17 cellular contexts compared by ENCODE assay signal in the genomic region with DNA sequence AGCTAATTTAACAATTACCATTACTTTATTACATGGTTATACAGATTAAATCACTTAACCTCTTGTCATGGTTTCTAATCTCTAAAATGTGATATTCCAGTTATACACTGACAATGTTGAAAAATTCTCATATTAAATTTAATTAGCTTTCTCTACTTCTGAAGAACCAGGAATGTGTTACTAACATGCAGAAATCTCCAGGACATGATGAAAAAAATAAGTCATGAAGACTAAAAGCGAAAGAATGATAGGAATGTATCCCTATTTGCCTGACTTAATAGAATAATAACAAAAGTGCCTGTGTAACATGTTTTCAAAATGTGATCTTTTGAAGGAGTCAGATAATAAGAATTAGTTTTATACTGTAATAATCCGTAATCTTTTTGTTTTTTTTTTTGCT.
DNase-seq lines count a peak whose midpoint lies in the region; ATAC-seq, FAIRE-seq and TF ChIP-seq lines count a peak whose summit lies in the region.
"Had no signal": no experiment of that assay in that cellular context is flagged by ENCODE, and none has a peak within 500 bp of the region (broad histone marks: within the 10 kb centered on the region; RNA-seq: fewer than 3 reads in every experiment).

No MANE protein-coding gene starts in this region.

- no peaks in the 10 kb centered on the region for H3K9me3 ChIP-seq in astrocyte (ENCODE audit: insufficient read depth, low read depth, low read length)
- H3K9me3 ChIP-seq in sigmoid colon, result no peaks in the 10 kb centered on the region
- H3K9me3 ChIP-seq: A549, ovary, testis had no signal

- no peak for ATAC-seq in HG03039 (IDR thresholded peaks at IDR 0.05; ENCODE audit: unreplicated experiment)
- ATAC-seq: A549; activated naive CD4-positive, alpha-beta T cell treated with anti-CD3 and anti-CD28 coated beads, Interleukin-2, amount 50 U/mL, for 72 hours had no signal

- H3K79me2 ChIP-seq in ACC112 (ENCODE audit: control insufficient read depth, insufficient read depth, low read length, unreplicated experiment) (no peaks in the 10 kb centered on the region), astrocyte (ENCODE audit: insufficient read depth, low read length) (no peaks in the 10 kb centered on the region)

- H3K9me3 Mint-ChIP-seq in astrocyte (ENCODE audit: unreplicated experiment), result no peaks in the 10 kb centered on the region

- H3K36me3 ChIP-seq in ACC112 (ENCODE audit: insufficient read depth, low read length) (no peaks in the 10 kb centered on the region), astrocyte (ENCODE audit: insufficient read depth, low read length) (no peaks in the 10 kb centered on the region), sigmoid colon (no peaks in the 10 kb centered on the region)
- H3K36me3 ChIP-seq: esophagus squamous epithelium, ovary had no signal

- peaks cover 19% of the 10 kb centered on the region for H3K4me1 Mint-ChIP-seq in astrocyte (ENCODE audit: low read depth, unreplicated experiment)

- no peaks in the 10 kb centered on the region for H3K36me3 Mint-ChIP-seq in astrocyte (ENCODE audit: low read depth, unreplicated experiment)
- H3K36me3 Mint-ChIP-seq: activated naive CD4-positive, alpha-beta T cell treated with anti-CD3 and anti-CD28 coated beads, Interleukin-2, amount 50 U/mL, for 72 hours had no signal

- no peaks in the 10 kb centered on the region for H3K27me3 Mint-ChIP-seq in astrocyte (ENCODE audit: low read depth, unreplicated experiment)

- no peaks in the 10 kb centered on the region for H4K20me1 ChIP-seq in astrocyte (ENCODE audit: insufficient read depth, low read length)

- H3K4me2 ChIP-seq in astrocyte (ENCODE audit: low read length), result peak overlapping the region; percentile 21
- H3K4me2 ChIP-seq: A549 had no signal

- peak overlapping the region; percentile 87 for H3K27ac Mint-ChIP-seq in astrocyte (ENCODE audit: unreplicated experiment)
- H3K27ac Mint-ChIP-seq: activated naive CD4-positive, alpha-beta T cell treated with anti-CD3 and anti-CD28 coated beads, Interleukin-2, amount 50 U/mL, for 72 hours had no signal

- peak; percentile 11 for DNase-seq in HS-5 (ENCODE audit: low read depth)
- peak; percentile 79 for DNase-seq in astrocyte (ENCODE audit: low read depth)
- DNase-seq in hepatic stellate cell (ENCODE audit: low spot score), result peak; percentile 4
- no peak for DNase-seq in sigmoid colon
- no peak for DNase-seq in CD1c-positive myeloid dendritic cell (ENCODE audit: extremely low spot score)
- DNase-seq in NCI-H748 (lab: John Stamatoyannopoulos, UW; ENCODE audit: unreplicated experiment), result no peak
- DNase-seq: activated CD8-positive, alpha-beta memory T cell treated with anti-CD3 and anti-CD28 coated beads, Interleukin-2, amount 50 U/mL, for 4 hours; esophagus squamous epithelium; MV-4-11; NCI-H2107; ovary; testis had no signal

- peak overlapping the region; percentile 10; the same call in 1 of the 2 replicates for H3K27ac ChIP-seq in ACC112 (ENCODE audit: low read depth, low read length)
- H3K27ac ChIP-seq in astrocyte (ENCODE audit: low read depth, low read length), result peak overlapping the region; percentile 24
- H3K27ac ChIP-seq in sigmoid colon, result no peak overlapping the region
- H3K27ac ChIP-seq: A549, esophagus squamous epithelium, ovary, testis had no signal

- no peak for TF ChIP-seq POLR2A in sigmoid colon (IDR thresholded peaks at IDR 0.05)

- peak overlapping the region; percentile 65 for H2AFZ ChIP-seq in ACC112 (ENCODE audit: low read length, unreplicated experiment)
- no peak overlapping the region for H2AFZ ChIP-seq in astrocyte (ENCODE audit: low read depth, low read length)

- no peak for TF ChIP-seq CTCF in astrocyte (IDR thresholded peaks at IDR 0.05; ENCODE audit: insufficient read depth, low read depth, low read length)
- no peak for TF ChIP-seq CTCF in sigmoid colon (IDR thresholded peaks at IDR 0.05)

- intact Hi-C loops in sigmoid colon (cut with DNase I), result no loop called here

- no peak overlapping the region for H3K9ac ChIP-seq in astrocyte (ENCODE audit: low read length)

- H3K4me3 ChIP-seq in ACC112 (ENCODE audit: low read depth, low read length) (peak overlapping the region; percentile 38; the same call in 1 of the 2 replicates), astrocyte (ENCODE audit: insufficient read depth, low read depth, low read length) (no peak overlapping the region), sigmoid colon (no peak overlapping the region)
- H3K4me3 ChIP-seq: A549, esophagus squamous epithelium, ovary, testis had no signal

- no peak for TF ChIP-seq EP300 in sigmoid colon (IDR thresholded peaks at IDR 0.05)

- 79 to 87% methylated on average over 2 of the region's 2 CpGs for WGBS in sigmoid colon, 2 donors

- H3K4me1 ChIP-seq in ACC112 (ENCODE audit: control insufficient read depth, insufficient read depth, low read length, unreplicated experiment) (peaks cover 8% of the 10 kb centered on the region), astrocyte (ENCODE audit: insufficient read depth, low read length) (peaks cover 13% of the 10 kb centered on the region), sigmoid colon (no peaks in the 10 kb centered on the region)
- H3K4me1 ChIP-seq: A549, esophagus squamous epithelium, testis had no signal

- FAIRE-seq in astrocyte (lab: Jason Lieb, UNC), result peak; percentile 75
- FAIRE-seq: A549, colon had no signal

- H3K4me3 Mint-ChIP-seq in astrocyte (ENCODE audit: unreplicated experiment), result no peak overlapping the region

- H3K27me3 ChIP-seq in ACC112 (ENCODE audit: insufficient read depth, low read length) (no peaks in the 10 kb centered on the region), astrocyte (ENCODE audit: insufficient read depth, low read length) (no peaks in the 10 kb centered on the region), sigmoid colon (no peaks in the 10 kb centered on the region)
- H3K27me3 ChIP-seq: esophagus squamous epithelium, ovary, testis had no signal

Comparison
In these comparisons a context has a peak if more than half of its experiments do, and no peak if none do; other contexts are left out.
1. H3K27ac ChIP-seq: peak in ACC112 (single experiment) and astrocyte (single experiment); none in sigmoid colon (0 of 4).
2. DNase-seq: peak in HS-5 (single experiment), astrocyte (single experiment) and hepatic stellate cell (single experiment); none in sigmoid colon (single experiment), CD1c-positive myeloid dendritic cell (single experiment) and NCI-H748 (single experiment).